In genomic region chr22:36977947-36978660, GRCh38 we compare ENCODE assay signal across 8 cellular contexts. TPM values are rescaled to one million over a fixed set of nuclear protein-coding genes. Genes with fewer than 3 reads are reported as not detected.
DNase-seq lines count a peak whose midpoint lies in the region; ATAC-seq, FAIRE-seq and TF ChIP-seq lines count a peak whose summit lies in the region.

No MANE protein-coding gene starts in this region.

- H3K9me3 ChIP-seq in HepG2 (ENCODE audit: low read length) = no peaks in the 10 kb centered on the region

- in situ Hi-C loops in HepG2 (cut with HindIII; ENCODE audit: extremely low pct_ligation_motif_present, low pct_unique_long_range_greater_than_20kb) = loop anchor here (10.0 kb wide), 1 partner anchor 123 kb away; no protein-coding TSS in a partner anchor

- peaks cover 6% of the 10 kb centered on the region; the same call in 1 of the 2 replicates for H3K4me1 ChIP-seq in HepG2 (ENCODE audit: insufficient read depth, low read length)

- CTCF ChIA-PET in HepG2 (lab: Yijun Ruan, JAX; ENCODE audit: low intra/inter-chr PET ratio, low total read pairs) = interaction anchor here (1.2 to 2.2 kb wide), 4 partner anchors 8 to 221 kb away, joined by 4 to 11 read pairs (median 6); no protein-coding TSS in a partner anchor

- TF ChIP-seq CTCF in GM12874 (IDR thresholded peaks at IDR 0.05; ENCODE audit: insufficient read depth, low read depth, low read length) (peak; percentile 84), coronary artery (IDR thresholded peaks at IDR 0.05) (peak; percentile 88), HepG2 (CRISPR knock-in tag; IDR thresholded peaks at IDR 0.05) (peak; percentile 94)

- H2AFZ ChIP-seq in HepG2 (ENCODE audit: low read length) = peak overlapping the region; percentile 66

- H4K20me1 ChIP-seq in HepG2 (ENCODE audit: insufficient read depth, low read length) = no peaks in the 10 kb centered on the region

- peaks cover 0 to 7% of the 10 kb centered on the region in 2 experiments; a peak in 2 of 5 replicates for H3K27me3 ChIP-seq in HepG2 (ENCODE audit: control insufficient read depth in 1 of 2, insufficient read depth in 2 of 2, low read length in 2 of 2)

- no peaks in the 10 kb centered on the region for H3K79me2 ChIP-seq in HepG2 (ENCODE audit: insufficient read depth, low read length)

- peak; percentile 89 for FAIRE-seq in HepG2 (lab: Jason Lieb, UNC)

- no peak overlapping the region for H3K9ac ChIP-seq in HepG2 (ENCODE audit: insufficient read depth, low read depth, low read length)

- intact Hi-C loops in HepG2 (cut with micrococcal nuclease; ENCODE audit: unreplicated experiment) = loop anchor here (2.0 to 5.0 kb wide), 2 partner anchors 121 to 196 kb away; no protein-coding TSS in a partner anchor

- POLR2A ChIA-PET in HepG2 (lab: Yijun Ruan, JAX) = interaction anchor here (1.1 to 1.5 kb wide), 2 partner anchors 41 to 54 kb away, joined by 4 to 6 read pairs; partner anchors contain the start of gene TST

- no TSS peak for BruUV-seq in HepG2 (replicated peaks; lab: Mats Ljungman, UMichigan)

- peak overlapping the region; percentile 96 for H3K4me2 ChIP-seq in HepG2 (ENCODE audit: low read depth, low read length)

- H3K4me3 ChIP-seq in coronary artery (peak overlapping the region; percentile 68), HepG2 (replicated peaks in 1 of 3; ENCODE audit: insufficient read depth in 1 of 3, low read depth in 2 of 3, low read length in 3 of 3) (peak overlapping the region; percentile 38 to 65 (median 55); a peak in 5 of 6 replicates)

- DNase-seq in NCI-H526 (lab: John Stamatoyannopoulos, UW) = peak; percentile 36 to 85
- peak; percentile 92 for DNase-seq in activated CD4-positive, alpha-beta T cell treated with anti-CD3 and anti-CD28 coated beads for 48 hours
- peak; percentile 88 for DNase-seq in coronary artery (ENCODE audit: low spot score)
- DNase-seq in HepG2 (ENCODE audit: low spot score) = peak; percentile 72
- DNase-seq in stimulated activated CD4-positive, alpha-beta T cell treated with anti-CD3 and anti-CD28 coated beads, Interleukin-2, amount 100 ng/mL, for 4 hours (ENCODE audit: low read depth) = peak; percentile 85

- H3K36me3 ChIP-seq in HepG2 (replicated peaks in 1 of 2; ENCODE audit: control insufficient read depth in 1 of 2, insufficient read depth in 2 of 2, low read length in 2 of 2) = no peaks in the 10 kb centered on the region

- WGBS in HepG2 (ENCODE audit: low lambda C conversion rate) = 6% methylated on average over 18 of the region's 18 CpGs

- no peak for TF ChIP-seq POLR2A in HepG2 (IDR thresholded peaks at IDR 0.05; ENCODE audit: insufficient read depth in 1 of 2, low read depth in 2 of 2, low read length in 2 of 2)

- TF ChIP-seq EP300 in HepG2 (IDR thresholded peaks at IDR 0.05; ENCODE audit: low read depth in 2 of 2, low read length in 2 of 2) = no peak
- no peak for TF ChIP-seq EP300 in HepG2 (CRISPR knock-in tag; IDR thresholded peaks at IDR 0.05; ENCODE audit: borderline replicate concordance)

- no peak overlapping the region for H3K27ac ChIP-seq in coronary artery
- H3K27ac ChIP-seq in HepG2 (ENCODE audit: extremely low read length, insufficient read depth, low read length) = no peak overlapping the region

- ATAC-seq in HG03378 (IDR thresholded peaks at IDR 0.05; ENCODE audit: unreplicated experiment) = peak; percentile 60
- peak; percentile 80 for ATAC-seq in HepG2
- ATAC-seq in GM18858 (IDR thresholded peaks at IDR 0.05; ENCODE audit: unreplicated experiment) = no peak

- TF ChIP-seq RAD21 in HepG2 (CRISPR knock-in tag; IDR thresholded peaks at IDR 0.05) = peak; percentile 73

TF ChIP-seq in HepG2, 621 proteins besides CTCF, POLR2A, EP300 and RAD21 (continues in another document):
- no peak for TF ChIP-seq ZNF20 (CRISPR knock-in tag; IDR thresholded peaks at IDR 0.05)
- TF ChIP-seq ZBTB42 (CRISPR knock-in tag; IDR thresholded peaks at IDR 0.05) = no peak
- no peak for TF ChIP-seq ZNF260 (CRISPR knock-in tag; IDR thresholded peaks at IDR 0.05; ENCODE audit: borderline replicate concordance, low read depth)
- TF ChIP-seq SAP130 (CRISPR knock-in tag; IDR thresholded peaks at IDR 0.05; ENCODE audit: low read depth) = peak; percentile 57
- peak; percentile 38; the same call in 1 of the 2 replicates for TF ChIP-seq ZMYM4 (CRISPR knock-in tag; IDR thresholded peaks at IDR 0.05)
- no peak for TF ChIP-seq REST (IDR thresholded peaks at IDR 0.05; ENCODE audit: borderline replicate concordance in 1 of 2, low read depth in 1 of 2, low read length in 2 of 2)
- TF ChIP-seq ZNF10 (CRISPR knock-in tag; IDR thresholded peaks at IDR 0.05; ENCODE audit: borderline replicate concordance, low read depth) = no peak

RNA-seq across cellular contexts. Expression of gene TST, which starts 41.1 kb away (rescaled TPM):
- 44.1 and 44.6 TPM in 2 replicates for total RNA-seq in HepG2 (2016; rRNA removed; fragmentation: Illumina TruSeq; extraction: Trizol)
- total RNA-seq in HepG2 (2016; cell fraction: cytosol; rRNA removed; fragmentation: Illumina TruSeq; extraction: Trizol; ENCODE audit: low read depth) = 13.7 and 15.5 TPM in 2 replicates
- 40.1 and 44.0 TPM in 2 replicates for total RNA-seq in HepG2 (2016; cell fraction: insoluble cytoplasmic fraction; rRNA removed; fragmentation: Illumina TruSeq; extraction: Trizol)
- 17.1 and 24.3 TPM in 2 replicates for total RNA-seq in HepG2 (2016; cell fraction: membrane; rRNA removed; fragmentation: Illumina TruSeq; extraction: Trizol)
- 22.6 and 23.7 TPM in 2 replicates for total RNA-seq in HepG2 (2016; cell fraction: nucleus; rRNA removed; fragmentation: Illumina TruSeq; extraction: Trizol)
- 63.6 and 86.4 TPM in 2 replicates for polyA plus RNA-seq in HepG2 (2011; rRNA removed)
- polyA plus RNA-seq in HepG2 (2011; cell fraction: cytosol; rRNA removed) = 76.5 and 98.4 TPM in 2 replicates
- 54.5 and 63.2 TPM in 2 replicates for polyA plus RNA-seq in HepG2 (2011; cell fraction: nucleus; rRNA removed)
- polyA plus RNA-seq in HepG2 (2012) = 53.9 and 67.5 TPM in 2 replicates
- 13.5 and 13.9 TPM in 2 replicates for polyA plus RNA-seq in HepG2 (2016; cell fraction: cytosol; fragmentation: Illumina TruSeq; extraction: Trizol; ENCODE audit: low read depth)
- 41.1 and 43.9 TPM in 2 replicates for polyA plus RNA-seq in HepG2 (2016; cell fraction: insoluble cytoplasmic fraction; fragmentation: Illumina TruSeq; extraction: Trizol; ENCODE audit: low read depth)
- polyA plus RNA-seq in HepG2 (2016; cell fraction: membrane; fragmentation: Illumina TruSeq; extraction: Trizol; ENCODE audit: low read depth) = 14.3 and 18.2 TPM in 2 replicates
- 31.5 and 36.8 TPM in 2 replicates for polyA plus RNA-seq in HepG2 (2016; cell fraction: nucleus; fragmentation: Illumina TruSeq; extraction: Trizol; ENCODE audit: insufficient read depth, low read depth)
- 30.9 and 77.7 TPM in 2 replicates for polyA minus RNA-seq in HepG2 (2011; rRNA and poly(A)+ RNA removed; ENCODE audit: low replicate concordance)
- polyA minus RNA-seq in HepG2 (2011; cell fraction: cytosol; rRNA and poly(A)+ RNA removed) = 20.6 and 23.0 TPM in 2 replicates
- 24.1 and 24.4 TPM in 2 replicates for polyA minus RNA-seq in HepG2 (2011; cell fraction: nucleus; rRNA and poly(A)+ RNA removed)

RNA-seq across cellular contexts. Expression of gene MPST, which starts 41.4 kb away (rescaled TPM):
- total RNA-seq in HepG2 (2016; rRNA removed; fragmentation: Illumina TruSeq; extraction: Trizol) = 94.8 and 133 TPM in 2 replicates
- total RNA-seq in HepG2 (2016; cell fraction: cytosol; rRNA removed; fragmentation: Illumina TruSeq; extraction: Trizol; ENCODE audit: low read depth) = 214 and 241 TPM in 2 replicates
- total RNA-seq in HepG2 (2016; cell fraction: insoluble cytoplasmic fraction; rRNA removed; fragmentation: Illumina TruSeq; extraction: Trizol) = 83.9 and 129 TPM in 2 replicates
- total RNA-seq in HepG2 (2016; cell fraction: membrane; rRNA removed; fragmentation: Illumina TruSeq; extraction: Trizol) = 236 and 281 TPM in 2 replicates
- 43.0 and 55.9 TPM in 2 replicates for total RNA-seq in HepG2 (2016; cell fraction: nucleus; rRNA removed; fragmentation: Illumina TruSeq; extraction: Trizol)
- polyA plus RNA-seq in HepG2 (2011; rRNA removed) = 141 and 191 TPM in 2 replicates
- polyA plus RNA-seq in HepG2 (2011; cell fraction: cytosol; rRNA removed) = 159 and 302 TPM in 2 replicates
- 297 and 319 TPM in 2 replicates for polyA plus RNA-seq in HepG2 (2011; cell fraction: nucleus; rRNA removed)
- 112 and 147 TPM in 2 replicates for polyA plus RNA-seq in HepG2 (2012)
- polyA plus RNA-seq in HepG2 (2016; cell fraction: cytosol; fragmentation: Illumina TruSeq; extraction: Trizol; ENCODE audit: low read depth) = 221 and 245 TPM in 2 replicates
- 107 and 116 TPM in 2 replicates for polyA plus RNA-seq in HepG2 (2016; cell fraction: insoluble cytoplasmic fraction; fragmentation: Illumina TruSeq; extraction: Trizol; ENCODE audit: low read depth)
- 209 and 227 TPM in 2 replicates for polyA plus RNA-seq in HepG2 (2016; cell fraction: membrane; fragmentation: Illumina TruSeq; extraction: Trizol; ENCODE audit: low read depth)
- polyA plus RNA-seq in HepG2 (2016; cell fraction: nucleus; fragmentation: Illumina TruSeq; extraction: Trizol; ENCODE audit: insufficient read depth, low read depth) = 107 and 117 TPM in 2 replicates
- 17.7 and 144 TPM in 2 replicates for polyA minus RNA-seq in HepG2 (2011; rRNA and poly(A)+ RNA removed; ENCODE audit: low replicate concordance)
- polyA minus RNA-seq in HepG2 (2011; cell fraction: cytosol; rRNA and poly(A)+ RNA removed) = 94.1 and 104 TPM in 2 replicates
- polyA minus RNA-seq in HepG2 (2011; cell fraction: nucleus; rRNA and poly(A)+ RNA removed) = 39.0 and 46.2 TPM in 2 replicates
